Comparison of ENCODE assay signal across 20 cellular contexts in genomic region chr7:86991093-86991769, GRCh38.
A peak's percentile ranks its signal among the peaks of the same experiment; 100 is the strongest.
DNase-seq lines count a peak whose midpoint lies in the region; ATAC-seq lines count a peak whose summit lies in the region.
"Had no signal": no experiment of that assay in that cellular context is flagged by ENCODE, and none has a peak within 500 bp of the region (broad histone marks: within the 10 kb centered on the region; RNA-seq: fewer than 3 reads in every experiment).

No MANE protein-coding gene starts in this region.

- H3K27me3 ChIP-seq in GM23248 (replicated peaks; ENCODE audit: insufficient read depth): no peaks in the 10 kb centered on the region
- H3K27me3 ChIP-seq: BLaER1 treated with 17β-estradiol and CSF1 and Interleukin-3, amounts not matched to agents 10 nM and 100 nM; cardiac muscle cell; neutrophil; sigmoid colon; transverse colon had no signal

- H3K4me3 ChIP-seq in GM23248: no peak overlapping the region
- H3K4me3 ChIP-seq: BLaER1 treated with 17β-estradiol and CSF1 and Interleukin-3, amounts not matched to agents 10 nM and 100 nM; cardiac muscle cell; sigmoid colon; transverse colon had no signal

- H2AFZ ChIP-seq in GM23248: no peak overlapping the region

- no peak overlapping the region for H3K4me2 ChIP-seq in GM23248 (ENCODE audit: unreplicated experiment)
- H3K4me2 ChIP-seq: BLaER1 treated with 17β-estradiol and CSF1 and Interleukin-3, amounts not matched to agents 10 nM and 100 nM had no signal

- H3F3A ChIP-seq in GM23248 (ENCODE audit: insufficient read depth): no peaks in the 10 kb centered on the region

- H4K20me1 ChIP-seq in GM23248 (ENCODE audit: insufficient read depth): no peaks in the 10 kb centered on the region
- H4K20me1 ChIP-seq: BLaER1 treated with 17β-estradiol and CSF1 and Interleukin-3, amounts not matched to agents 10 nM and 100 nM had no signal

- no peaks in the 10 kb centered on the region for H3K79me2 ChIP-seq in GM23248 (ENCODE audit: insufficient read depth)

- in situ Hi-C loops in GM23248 (cut with MboI): no loop called here

- H3K36me3 ChIP-seq in GM23248 (ENCODE audit: low read depth): no peaks in the 10 kb centered on the region
- H3K36me3 ChIP-seq: BLaER1 treated with 17β-estradiol and CSF1 and Interleukin-3, amounts not matched to agents 10 nM and 100 nM; cardiac muscle cell; neutrophil; sigmoid colon; transverse colon had no signal

- DNase-seq in renal cortical epithelial cell (ENCODE audit: low read depth) (peak; percentile 18), posterior vena cava (ENCODE audit: low spot score) (no peak), cortex of kidney (lab: John Stamatoyannopoulos, UW) (no peak), AML-193 (lab: John Stamatoyannopoulos, UW) (no peak), GM23248 (no peak)
- DNase-seq: DMS53; endodermal cell; NCI-H82; RPMI8226; sigmoid colon; stimulated activated CD4-positive, alpha-beta T cell treated with anti-CD3 and anti-CD28 coated beads, Interleukin-4, amount 100 ng/mL, for 4 hours; transverse colon had no signal

- H3K4me1 ChIP-seq in GM23248 (ENCODE audit: insufficient read depth): no peaks in the 10 kb centered on the region

- intact Hi-C loops in posterior vena cava (cut with DNase I): no loop called here

- H3K27ac ChIP-seq in GM23248: no peak overlapping the region
- H3K27ac ChIP-seq: BLaER1 treated with 17β-estradiol and CSF1 and Interleukin-3, amounts not matched to agents 10 nM and 100 nM; cardiac muscle cell; neutrophil; sigmoid colon; transverse colon had no signal

- no peak overlapping the region for H3K9ac ChIP-seq in GM23248
- H3K9ac ChIP-seq: BLaER1 treated with 17β-estradiol and CSF1 and Interleukin-3, amounts not matched to agents 10 nM and 100 nM had no signal

- peak; percentile 86 for ATAC-seq in GM19043 (IDR thresholded peaks at IDR 0.05; ENCODE audit: low read depth, unreplicated experiment)
- peak; percentile 61 for ATAC-seq in GM21723 (IDR thresholded peaks at IDR 0.05; ENCODE audit: unreplicated experiment)
- peak; percentile 85 for ATAC-seq in HG03159 (IDR thresholded peaks at IDR 0.05; ENCODE audit: unreplicated experiment)
- ATAC-seq: activated CD4-positive, CD25-positive, alpha-beta regulatory T cell treated with anti-CD3 and anti-CD28 coated beads, Interleukin-2, amount 50 U/mL, for 24 hours; activated naive CD4-positive, alpha-beta T cell treated with anti-CD3 and anti-CD28 coated beads, Interleukin-2, amount 50 U/mL, for 72 hours had no signal

- H3K9me2 ChIP-seq in GM23248 (ENCODE audit: insufficient read depth): no peaks in the 10 kb centered on the region

- H3K9me3 ChIP-seq in GM23248 (ENCODE audit: low read depth): no peaks in the 10 kb centered on the region
- H3K9me3 ChIP-seq: neutrophil, transverse colon had no signal
